ENCODE assay signal across 13 cellular contexts in genomic region chr5:83095973-83096539, GRCh38. TPM values are rescaled to one million over a fixed set of nuclear protein-coding genes. Genes with fewer than 3 reads are reported as not detected.
A peak's percentile ranks its signal among the peaks of the same experiment; 100 is the strongest.
DNase-seq lines count a peak whose midpoint lies in the region; ATAC-seq, FAIRE-seq and TF ChIP-seq lines count a peak whose summit lies in the region.
"Had no signal": no experiment of that assay in that cellular context is flagged by ENCODE, and none has a peak within 500 bp of the region (broad histone marks: within the 10 kb centered on the region; RNA-seq: fewer than 3 reads in every experiment).

No MANE protein-coding gene starts in this region.

- H3K4me1 ChIP-seq in H1 (replicated peaks in 1 of 4; ENCODE audit: control insufficient read depth in 3 of 4, insufficient read depth in 4 of 4, low read length in 3 of 4) (peaks cover 0 to 3% (median 0%) of the 10 kb centered on the region in 4 experiments; a peak in 1 of 7 replicates), neuronal stem cell (ENCODE audit: control insufficient read depth in 2 of 2, insufficient read depth in 1 of 2, low read depth in 1 of 2, low read length in 2 of 2) (peaks cover 0 to 10% of the 10 kb centered on the region in 2 donors)

- H2BK5ac ChIP-seq in H1 (ENCODE audit: low read depth, low read length) = no peak overlapping the region
- no peak overlapping the region for H2BK5ac ChIP-seq in neuronal stem cell (ENCODE audit: low read length)

- peaks cover 11% of the 10 kb centered on the region for H3K4me1 Mint-ChIP-seq in osteocyte (ENCODE audit: unreplicated experiment)

- H3K27ac ChIP-seq in H1 (ENCODE audit: low read depth, low read length) (no peak overlapping the region), neuronal stem cell (replicated peaks; ENCODE audit: low read length) (no peak overlapping the region)

- peaks cover 27% of the 10 kb centered on the region for H3K9me3 Mint-ChIP-seq in osteocyte (ENCODE audit: unreplicated experiment)

- H3K9me3 ChIP-seq in H1 (ENCODE audit: insufficient read depth in 2 of 2, low read depth in 1 of 2, low read length in 1 of 2) (peaks cover 0 to 7% of the 10 kb centered on the region in 2 experiments; a peak in 2 of 4 replicates), neuronal stem cell (replicated peaks in 1 of 2; ENCODE audit: control insufficient read depth in 2 of 2, insufficient read depth in 1 of 2, low read depth in 1 of 2, low read length in 2 of 2) (peaks cover 2 to 13% of the 10 kb centered on the region in 2 donors)

- no peak for TF ChIP-seq RAD21 in H1 (IDR thresholded peaks at IDR 0.05 in 1 of 2, conservative IDR thresholded peaks at IDR 0.05 in 1 of 2; ENCODE audit: low read depth in 2 of 2, low read length in 2 of 2)

- no peak overlapping the region for H2AFZ ChIP-seq in H1 (ENCODE audit: low read length)
- H2AFZ ChIP-seq in neuronal stem cell (ENCODE audit: low read length) = no peak overlapping the region

- H3K23ac ChIP-seq in H1 (ENCODE audit: insufficient read length) = no peak overlapping the region
- no peak overlapping the region for H3K23ac ChIP-seq in neuronal stem cell (ENCODE audit: low read depth, low read length, poor library complexity)

- H3K79me2 ChIP-seq in H1 (ENCODE audit: control insufficient read depth in 1 of 2, insufficient read depth in 2 of 2, low read length in 2 of 2) = no peaks in the 10 kb centered on the region

- ATAC-seq in HG02973 (IDR thresholded peaks at IDR 0.05; ENCODE audit: unreplicated experiment) = no peak

- no peak overlapping the region for H3K4ac ChIP-seq in H1 (replicated peaks; ENCODE audit: insufficient read length, low read depth, low read length)
- no peak overlapping the region for H3K4ac ChIP-seq in neuronal stem cell (ENCODE audit: low read length)

- WGBS in H1 (ENCODE audit: extremely low coverage in 1 of 2, insufficient coverage in 1 of 2, insufficient read length in 1 of 2, insufficient replicate concordance in 2 of 2, low coverage in 1 of 2, low lambda C conversion rate in 2 of 2, missing lambda C conversion rate in 1 of 2), 2 experiments = 80% methylated on average over 5 of the region's 5 CpGs; no CpG with 5 or more reads in 1 of the 2 experiments
- no CpG with 5 or more reads among the region's 5 CpGs for WGBS in neuronal stem cell (ENCODE audit: extremely low coverage in 2 of 2, insufficient read length in 2 of 2, insufficient replicate concordance in 1 of 2), 2 donors

- H4K8ac ChIP-seq in H1 (ENCODE audit: extremely low read depth, insufficient read depth, low read length) (0 out of 2 replicates have a peak overlapping the region, but pooled peaks have one; percentile 21), neuronal stem cell (ENCODE audit: low read depth, low read length) (no peak overlapping the region)

- no peak for FAIRE-seq in H1 (lab: Jason Lieb, UNC)

- DNase-seq in Daoy (ENCODE audit: low read depth) (peak; percentile 90), NCI-H226 (peak; percentile 86), H1 (ENCODE audit: low read depth in 1 of 2, low spot score in 2 of 2) (no peak), neuronal stem cell (ENCODE audit: low spot score) (no peak), osteocyte (ENCODE audit: extremely low spot score, unreplicated experiment) (no peak), NCI-H1092 (lab: John Stamatoyannopoulos, UW) (no peak)
- DNase-seq in activated CD8-positive, alpha-beta memory T cell treated with anti-CD3 and anti-CD28 coated beads, Interleukin-2, amount 50 U/mL, for 48 hours = no peak
- DNase-seq: activated CD8-positive, alpha-beta memory T cell treated with anti-CD3 and anti-CD28 coated beads, Interleukin-2, amount 50 U/mL, for 4 hours; cerebellar nuclear complex; DND-41; Kasumi-1; stimulated activated CD8-positive, alpha-beta memory T cell treated with anti-CD3 and anti-CD28 coated beads, Interleukin-4, amount 100 ng/mL, for 48 hours had no signal

- no peak for TF ChIP-seq POLR2A in H1 (IDR thresholded peaks at IDR 0.05; ENCODE audit: control extremely low read depth in 1 of 2, low read depth in 2 of 2, low read length in 2 of 2)

- no peak overlapping the region for H3K4me2 ChIP-seq in H1 (ENCODE audit: insufficient read depth in 1 of 2, low read depth in 2 of 2, low read length in 2 of 2)
- no peak overlapping the region for H3K4me2 ChIP-seq in neuronal stem cell (ENCODE audit: insufficient read depth, low read length, poor library complexity, severe bottlenecking)

- H3K27me3 Mint-ChIP-seq in osteocyte (ENCODE audit: unreplicated experiment) = no peaks in the 10 kb centered on the region

- H3K4me3 Mint-ChIP-seq in osteocyte (ENCODE audit: unreplicated experiment) = no peak overlapping the region

- H3K36me3 Mint-ChIP-seq in osteocyte (ENCODE audit: unreplicated experiment) = peaks cover 6% of the 10 kb centered on the region

- H2AK5ac ChIP-seq in H1 (ENCODE audit: low read depth, low read length) (no peak overlapping the region), neuronal stem cell (ENCODE audit: low read depth, low read length) (no peak overlapping the region)

- no peaks in the 10 kb centered on the region for H3K79me1 ChIP-seq in H1 (ENCODE audit: low read depth, low read length)
- H3K79me1 ChIP-seq in neuronal stem cell (ENCODE audit: low read depth, low read length) = no peaks in the 10 kb centered on the region

- H3K36me3 ChIP-seq in H1 (ENCODE audit: control insufficient read depth in 2 of 4, insufficient read depth in 4 of 4, low read length in 3 of 4) (peaks cover 0 to 6% (median 0%) of the 10 kb centered on the region in 4 experiments; a peak in 2 of 8 replicates), neuronal stem cell (replicated peaks in 1 of 2; ENCODE audit: control insufficient read depth in 2 of 2, insufficient read depth in 2 of 2, low read length in 2 of 2) (no peaks in the 10 kb centered on the region)

- no peaks in the 10 kb centered on the region for H4K20me1 ChIP-seq in H1 (replicated peaks in 1 of 2; ENCODE audit: control insufficient read depth in 1 of 2, insufficient read depth in 2 of 2, low read length in 2 of 2)

- H2BK20ac ChIP-seq in H1 (ENCODE audit: low read length) = no peak overlapping the region

- H3K14ac ChIP-seq in H1 (ENCODE audit: insufficient read length) (no peak overlapping the region), neuronal stem cell (ENCODE audit: low read length) (no peak overlapping the region)

- no peak overlapping the region for H3K27ac Mint-ChIP-seq in osteocyte (ENCODE audit: unreplicated experiment)

- no peak overlapping the region for H3K9ac ChIP-seq in H1 (replicated peaks in 1 of 4; ENCODE audit: extremely low read depth in 1 of 4, low read depth in 3 of 4, low read length in 3 of 4)
- H3K9ac ChIP-seq in neuronal stem cell (ENCODE audit: low read depth, low read length, poor library complexity) = no peak overlapping the region

- H2BK120ac ChIP-seq in H1 (replicated peaks; ENCODE audit: low read depth, low read length) (no peak overlapping the region), neuronal stem cell (ENCODE audit: low read depth, low read length) (no peak overlapping the region)

- H3K27me3 ChIP-seq in H1 (replicated peaks in 1 of 4; ENCODE audit: control insufficient read depth in 3 of 4, extremely low read depth in 1 of 4, insufficient read depth in 3 of 4, low read length in 3 of 4) (no peaks in the 10 kb centered on the region), neuronal stem cell (ENCODE audit: control insufficient read depth in 3 of 3, insufficient read depth in 3 of 3, low read depth in 1 of 3, low read length in 3 of 3) (no peaks in the 10 kb centered on the region)

- no peak overlapping the region for H3K56ac ChIP-seq in H1 (replicated peaks; ENCODE audit: insufficient read length, low read depth, low read length)

- TF ChIP-seq CTCF in H1 (IDR thresholded peaks at IDR 0.05; ENCODE audit: control extremely low read depth in 1 of 3, insufficient read depth in 1 of 3, low read depth in 1 of 3, low read length in 3 of 3) = no peak
- no peak for TF ChIP-seq CTCF in osteocyte (IDR thresholded peaks at IDR 0.05)

- H3K18ac ChIP-seq in H1 (ENCODE audit: extremely low read depth, low read length) (no peak overlapping the region), neuronal stem cell (ENCODE audit: low read length) (no peak overlapping the region)

- no peak for TF ChIP-seq EP300 in H1 (IDR thresholded peaks at IDR 0.05; ENCODE audit: borderline replicate concordance in 1 of 2, low read depth in 2 of 2, low read length in 2 of 2)

- H2BK15ac ChIP-seq in H1 (ENCODE audit: low read length) (no peak overlapping the region), neuronal stem cell (ENCODE audit: low read length) (no peak overlapping the region)

- H2BK12ac ChIP-seq in H1 (ENCODE audit: low read depth, low read length) (no peak overlapping the region), neuronal stem cell (ENCODE audit: low read length) (no peak overlapping the region)

- no peaks in the 10 kb centered on the region; the same call in 1 of the 2 replicates for H3K23me2 ChIP-seq in H1 (ENCODE audit: low read depth, low read length)

- CTCF ChIA-PET in H1 (lab: Charles Lee; ENCODE audit: partially characterized antibody) = interaction anchor here (0.6 kb wide), 1 partner anchor 753 kb away, joined by 3 read pairs; no protein-coding TSS in a partner anchor

- no peak overlapping the region for H4K91ac ChIP-seq in H1 (replicated peaks; ENCODE audit: insufficient read length, low read length)
- peak overlapping the region; percentile 22 for H4K91ac ChIP-seq in neuronal stem cell (ENCODE audit: low read depth, low read length, poor library complexity)

- H3K4me3 ChIP-seq in H1 (ENCODE audit: extremely low read depth in 1 of 4, insufficient read depth in 2 of 4, low read depth in 3 of 4, low read length in 4 of 4) (no peak overlapping the region), neuronal stem cell (ENCODE audit: low read length in 2 of 2) (no peak overlapping the region)

- POLR2A ChIA-PET in H1 (lab: Charles Lee; ENCODE audit: partially characterized antibody) = interaction anchor here (1.1 to 2.4 kb wide), 2 partner anchors 17 to 19 kb away, joined by 3 to 8 read pairs; partner anchors contain the start of genes TMEM167A and XRCC4

- H4K5ac ChIP-seq in H1 (ENCODE audit: insufficient read length, low read depth, low read length) = no peak overlapping the region

RNA-seq across cellular contexts. Expression of gene XRCC4, which starts 18.7 kb away (rescaled TPM):
- total RNA-seq in Daoy (2014; rRNA removed; shearing (Covaris generic)) = 27.1 and 42.9 TPM in 2 replicates
- 7.3 and 8.3 TPM in 2 replicates for total RNA-seq in H1 (2021; fragmentation: NEBNext Ultra II Directional; extraction: Animal tissue kit (Norgen Biotek cat#: 25700))
- 1.2 and 3.0 TPM in 2 replicates for polyA plus RNA-seq in H1 (2011; rRNA removed)
- polyA plus RNA-seq in H1 (2011; cell fraction: cytosol; rRNA removed) = 4.6 TPM
- polyA plus RNA-seq in H1 (2011; cell fraction: nucleus; rRNA removed) = 0.64 TPM
- polyA plus RNA-seq in H1 (2012, experiment 1 of 2) = 5.5 to 11.5 TPM (median 6.3 TPM) in 4 replicates
- polyA plus RNA-seq in H1 (2012, experiment 2 of 2) = 2.0 TPM
- polyA plus RNA-seq in H1 (2013, experiment 1 of 2) = 11.0 TPM
- polyA plus RNA-seq in H1 (2013, experiment 2 of 2) = 11.2 TPM
- 0.95 and 3.2 TPM in 2 replicates for polyA minus RNA-seq in H1 (2011; rRNA and poly(A)+ RNA removed)
- polyA minus RNA-seq in H1 (2011; cell fraction: cytosol; rRNA and poly(A)+ RNA removed) = not detected
- polyA minus RNA-seq in H1 (2011; cell fraction: nucleus; rRNA and poly(A)+ RNA removed) = 10.2 TPM
- polyA plus RNA-seq in neuronal stem cell (2013, experiment 1 of 2) = 14.5 TPM
- 15.1 TPM for polyA plus RNA-seq in neuronal stem cell (2013, experiment 2 of 2)
- 4.2 and 5.1 TPM in 2 replicates for total RNA-seq in osteocyte

RNA-seq across cellular contexts. Expression of gene TMEM167A, which starts 18.9 kb away (rescaled TPM):
- total RNA-seq in Daoy (2014; rRNA removed; shearing (Covaris generic)) = 112 and 197 TPM in 2 replicates
- 164 and 178 TPM in 2 replicates for total RNA-seq in H1 (2021; fragmentation: NEBNext Ultra II Directional; extraction: Animal tissue kit (Norgen Biotek cat#: 25700))
- 30.2 and 50.6 TPM in 2 replicates for polyA plus RNA-seq in H1 (2011; rRNA removed)
- polyA plus RNA-seq in H1 (2011; cell fraction: cytosol; rRNA removed) = 58.1 TPM
- 12.7 TPM for polyA plus RNA-seq in H1 (2011; cell fraction: nucleus; rRNA removed)
- 68.3 to 145 TPM (median 73.8 TPM) in 4 replicates for polyA plus RNA-seq in H1 (2012, experiment 1 of 2)
- 16.6 TPM for polyA plus RNA-seq in H1 (2012, experiment 2 of 2)
- polyA plus RNA-seq in H1 (2013, experiment 1 of 2) = 65.5 TPM
- 70.9 TPM for polyA plus RNA-seq in H1 (2013, experiment 2 of 2)
- polyA minus RNA-seq in H1 (2011; rRNA and poly(A)+ RNA removed) = 46.0 and 54.7 TPM in 2 replicates
- polyA minus RNA-seq in H1 (2011; cell fraction: cytosol; rRNA and poly(A)+ RNA removed) = 41.5 TPM
- polyA minus RNA-seq in H1 (2011; cell fraction: nucleus; rRNA and poly(A)+ RNA removed) = 61.4 TPM
- polyA plus RNA-seq in neuronal stem cell (2013, experiment 1 of 2) = 73.6 TPM
- 72.3 TPM for polyA plus RNA-seq in neuronal stem cell (2013, experiment 2 of 2)
- total RNA-seq in osteocyte = 70.9 and 72.1 TPM in 2 replicates

Comparison
In these comparisons a context has a peak if more than half of its experiments do, and no peak if none do; other contexts are left out.
1. DNase-seq: peak in Daoy (single experiment) and NCI-H226 (single experiment); none in H1 (0 of 2), neuronal stem cell (single experiment), activated CD8-positive, alpha-beta memory T cell treated with anti-CD3 and anti-CD28 coated beads, Interleukin-2, amount 50 U/mL, for 48 hours (single experiment), osteocyte (single experiment) and NCI-H1092 (single experiment).